Comparison of ENCODE assay signal across 8 cellular contexts in the genomic region with DNA sequence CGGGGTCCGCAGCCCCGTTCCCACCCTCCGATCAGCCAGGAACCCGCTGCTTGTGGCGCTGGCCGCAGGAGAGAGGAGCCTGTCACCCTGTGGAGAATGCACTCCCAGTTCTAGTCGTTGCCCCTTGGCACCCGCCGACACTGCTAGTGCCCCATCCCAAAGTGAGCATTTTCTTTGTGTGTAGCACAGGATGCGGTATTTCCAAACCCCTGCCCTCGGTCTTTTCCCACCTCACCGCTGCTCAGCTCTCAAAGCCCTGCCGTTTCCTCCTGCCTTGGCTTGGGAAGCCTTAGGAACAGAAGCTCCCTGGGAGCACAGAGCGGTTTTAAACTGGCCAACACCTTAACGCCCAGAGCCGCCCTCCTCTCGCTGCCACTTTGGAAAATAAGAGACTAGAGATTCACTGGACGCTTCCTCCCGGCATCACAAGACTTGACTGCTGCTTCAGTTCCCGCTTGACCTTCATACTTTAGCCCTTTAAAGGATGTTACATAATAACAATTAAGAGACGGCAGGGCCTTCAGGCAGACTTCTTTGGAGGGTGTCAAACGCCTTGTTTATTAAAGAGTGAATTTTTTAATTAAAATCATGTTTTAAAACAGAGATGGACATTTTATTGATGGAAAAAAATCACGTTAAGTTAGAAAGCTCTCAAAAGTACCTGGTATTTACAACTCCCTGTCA. TPM values are rescaled to one million over a fixed set of nuclear protein-coding genes. Genes with fewer than 3 reads are reported as not detected.
DNase-seq lines count a peak whose midpoint lies in the region; ATAC-seq and TF ChIP-seq lines count a peak whose summit lies in the region.

No MANE protein-coding gene starts in this region.

- peaks cover 31% of the 10 kb centered on the region for H3K4me1 ChIP-seq in BLaER1
- H3K4me1 ChIP-seq in Loucy (ENCODE audit: insufficient read depth, low read length, poor library complexity, severe bottlenecking): peaks cover 29% of the 10 kb centered on the region
- H3K4me1 ChIP-seq in mesenchymal stem cell (ENCODE audit: control insufficient read depth, insufficient read depth, low read depth, low read length): peaks cover 4% of the 10 kb centered on the region
- H3K4me1 ChIP-seq in subcutaneous abdominal adipose tissue (ENCODE audit: control insufficient read depth in 5 of 5, insufficient read depth in 5 of 5, low read length in 5 of 5): peaks cover 0 to 30% (median 22%) of the 10 kb centered on the region in 5 donors

- H2BK5ac ChIP-seq in mesenchymal stem cell (ENCODE audit: low read depth, low read length, poor library complexity, severe bottlenecking): no peak overlapping the region

- H4K91ac ChIP-seq in mesenchymal stem cell (ENCODE audit: low read length): peak overlapping the region; percentile 96

- no peaks in the 10 kb centered on the region for H3K9me3 Mint-ChIP-seq in endothelial cell (ENCODE audit: unreplicated experiment)

- no peaks in the 10 kb centered on the region for H3K9me3 ChIP-seq in BLaER1
- no peaks in the 10 kb centered on the region for H3K9me3 ChIP-seq in Loucy (ENCODE audit: insufficient read depth, low read depth, low read length)
- no peaks in the 10 kb centered on the region for H3K9me3 ChIP-seq in mesenchymal stem cell (ENCODE audit: control insufficient read depth, low read length)
- no peaks in the 10 kb centered on the region for H3K9me3 ChIP-seq in subcutaneous abdominal adipose tissue (ENCODE audit: control insufficient read depth in 5 of 5, low read length in 5 of 5)

- peak overlapping the region in 1 of 2 experiments; percentile 97 for H2BK12ac ChIP-seq in mesenchymal stem cell (ENCODE audit: low read length in 2 of 2)

- H3F3A ChIP-seq in Loucy (ENCODE audit: low read depth): no peaks in the 10 kb centered on the region

- DNase-seq in activated CD4-positive, alpha-beta T cell treated with anti-CD3 and anti-CD28 coated beads, Interleukin-2, amount 50 U/mL, for 48 hours: peak; percentile 35 to 48
- DNase-seq in endothelial cell (ENCODE audit: low spot score) (peak; percentile 43), mesenchymal stem cell (peak; percentile 60)

- peak; percentile 8 for ATAC-seq in GM21367 (IDR thresholded peaks at IDR 0.05; ENCODE audit: unreplicated experiment)
- no peak for ATAC-seq in GM18861 (IDR thresholded peaks at IDR 0.05; ENCODE audit: unreplicated experiment)

- no peak for TF ChIP-seq CTCF in Loucy (conservative IDR thresholded peaks at IDR 0.05; ENCODE audit: low read length)
- TF ChIP-seq CTCF in endothelial cell (IDR thresholded peaks at IDR 0.05; ENCODE audit: unreplicated experiment): no peak

- no peaks in the 10 kb centered on the region for H3K9me2 ChIP-seq in Loucy (replicated peaks; ENCODE audit: low read depth, low read length)

- H4K20me1 ChIP-seq in BLaER1 (no peaks in the 10 kb centered on the region), Loucy (ENCODE audit: insufficient read depth, low read length, poor library complexity, severe bottlenecking) (no peaks in the 10 kb centered on the region)

- H3K4me1 Mint-ChIP-seq in endothelial cell (ENCODE audit: unreplicated experiment): peaks cover 8% of the 10 kb centered on the region

- peak overlapping the region; percentile 96 for H3K27ac ChIP-seq in BLaER1
- peak overlapping the region; percentile 43 for H3K27ac ChIP-seq in mesenchymal stem cell (ENCODE audit: low read length, poor library complexity, severe bottlenecking)
- H3K27ac ChIP-seq in subcutaneous abdominal adipose tissue (ENCODE audit: low read depth, low read length): peak overlapping the region; percentile 76

- peak overlapping the region; percentile 98 for H3K4me3 ChIP-seq in BLaER1
- peak overlapping the region; percentile 95 for H3K4me3 ChIP-seq in Loucy (ENCODE audit: low read length, poor library complexity, severe bottlenecking)
- H3K4me3 ChIP-seq in mesenchymal stem cell (ENCODE audit: insufficient read depth in 1 of 2, low read depth in 1 of 2, low read length in 2 of 2): peak overlapping the region; percentile 91 to 92
- peak overlapping the region; percentile 88 to 97 (median 91) for H3K4me3 ChIP-seq in subcutaneous abdominal adipose tissue (ENCODE audit: low read depth in 1 of 5, low read length in 5 of 5)

- H4K8ac ChIP-seq in mesenchymal stem cell (ENCODE audit: low read length): peak overlapping the region; percentile 98

- peaks cover 4% of the 10 kb centered on the region for H3K36me3 Mint-ChIP-seq in endothelial cell (ENCODE audit: low read depth, unreplicated experiment)

- H3K36me3 ChIP-seq in BLaER1 (peaks cover 22% of the 10 kb centered on the region), Loucy (ENCODE audit: insufficient read depth, low read length) (no peaks in the 10 kb centered on the region), mesenchymal stem cell (ENCODE audit: control insufficient read depth in 1 of 2, insufficient read depth in 2 of 2, low read depth in 1 of 2, low read length in 2 of 2) (peaks cover 8 to 26% of the 10 kb centered on the region in 2 experiments), subcutaneous abdominal adipose tissue (ENCODE audit: control insufficient read depth in 5 of 5, insufficient read depth in 5 of 5, low read length in 5 of 5) (peaks cover 0 to 14% (median 7%) of the 10 kb centered on the region in 5 donors)

- peak overlapping the region; percentile 79 for H3K4me2 ChIP-seq in BLaER1
- peak overlapping the region; percentile 82 for H3K4me2 ChIP-seq in Loucy (ENCODE audit: low read depth, low read length, poor library complexity, severe bottlenecking)
- H3K4me2 ChIP-seq in mesenchymal stem cell (ENCODE audit: low read length, poor library complexity, severe bottlenecking): peak overlapping the region; percentile 83

- peaks cover 23% of the 10 kb centered on the region for H3K79me2 ChIP-seq in Loucy (ENCODE audit: insufficient read depth, low read length)

- H3K79me1 ChIP-seq in mesenchymal stem cell (replicated peaks; ENCODE audit: low read length, poor library complexity, severe bottlenecking): peaks cover 9% of the 10 kb centered on the region

- peak overlapping the region in 1 of 2 experiments; percentile 95 for H3K14ac ChIP-seq in mesenchymal stem cell (ENCODE audit: low read length in 2 of 2)

- H3K18ac ChIP-seq in mesenchymal stem cell (ENCODE audit: low read depth in 1 of 2, low read length in 2 of 2): peak overlapping the region; percentile 90

- H3K4me3 Mint-ChIP-seq in endothelial cell (ENCODE audit: unreplicated experiment): peak overlapping the region; percentile 95

- peaks cover 8% of the 10 kb centered on the region for H3K27me3 Mint-ChIP-seq in endothelial cell (ENCODE audit: unreplicated experiment)

- peak overlapping the region; percentile 84 for H3K27ac Mint-ChIP-seq in endothelial cell (ENCODE audit: unreplicated experiment)

- H3K9ac ChIP-seq in BLaER1: peak overlapping the region; percentile 95
- peak overlapping the region; percentile 93 for H3K9ac ChIP-seq in Loucy (ENCODE audit: low read depth, low read length, poor library complexity, severe bottlenecking)
- H3K9ac ChIP-seq in mesenchymal stem cell (ENCODE audit: low read length): peak overlapping the region; percentile 90
- H3K9ac ChIP-seq in subcutaneous abdominal adipose tissue (ENCODE audit: low read length in 5 of 5): peak overlapping the region; percentile 12 to 91 (median 84)

- peak overlapping the region; percentile 100 for H2BK15ac ChIP-seq in mesenchymal stem cell (ENCODE audit: low read depth, poor library complexity, severe bottlenecking)

- H3K23ac ChIP-seq in mesenchymal stem cell (ENCODE audit: low read length in 2 of 2): peak overlapping the region; percentile 75 to 90

- H3K4ac ChIP-seq in mesenchymal stem cell (ENCODE audit: low read depth in 1 of 2, low read length in 2 of 2): peak overlapping the region; percentile 87 to 89

- H2BK120ac ChIP-seq in mesenchymal stem cell (ENCODE audit: low read depth, low read length): peak overlapping the region; percentile 98

- WGBS in mesenchymal stem cell: 6% methylated on average over 22 of the region's 24 CpGs

- H3K27me3 ChIP-seq in BLaER1 (no peaks in the 10 kb centered on the region), Loucy (ENCODE audit: insufficient read depth, low read length, poor library complexity, severe bottlenecking) (no peaks in the 10 kb centered on the region), mesenchymal stem cell (ENCODE audit: control insufficient read depth in 1 of 2, insufficient read depth in 1 of 2, low read length in 2 of 2) (no peaks in the 10 kb centered on the region), subcutaneous abdominal adipose tissue (ENCODE audit: control insufficient read depth in 5 of 5, insufficient read depth in 4 of 5, low read length in 5 of 5) (no peaks in the 10 kb centered on the region)

- peak overlapping the region; percentile 89 for H2AFZ ChIP-seq in Loucy (ENCODE audit: low read length)
- H2AFZ ChIP-seq in mesenchymal stem cell (ENCODE audit: low read depth, low read length): peak overlapping the region; percentile 89

- H2AK5ac ChIP-seq in mesenchymal stem cell (ENCODE audit: low read length, severe bottlenecking): no peak overlapping the region

RNA-seq across cellular contexts. Expression of a gene that starts 0.8 kb away (rescaled TPM):
- 4.5 TPM for total RNA-seq in endothelial cell (ENCODE audit: unreplicated experiment)
- polyA plus RNA-seq in mesenchymal stem cell (2013, experiment 1 of 2): 8.0 TPM
- polyA plus RNA-seq in mesenchymal stem cell (2013, experiment 2 of 2): 8.2 TPM

RNA-seq across cellular contexts. Expression of a gene that starts 35.1 kb away (rescaled TPM):
- 0.46 TPM for total RNA-seq in endothelial cell (ENCODE audit: unreplicated experiment)
- polyA plus RNA-seq in mesenchymal stem cell (2013, experiment 1 of 2): not detected
- polyA plus RNA-seq in mesenchymal stem cell (2013, experiment 2 of 2): not detected

Comparison
In these comparisons a context has a peak if more than half of its experiments do, and no peak if none do; other contexts are left out.
1. H3K27ac ChIP-seq: peak in every context shown above with its lines; median percentile 96 in BLaER1; 76 in subcutaneous abdominal adipose tissue; 43 in mesenchymal stem cell.